Comparison of ENCODE assay signal across 16 cellular contexts in the genomic region with DNA sequence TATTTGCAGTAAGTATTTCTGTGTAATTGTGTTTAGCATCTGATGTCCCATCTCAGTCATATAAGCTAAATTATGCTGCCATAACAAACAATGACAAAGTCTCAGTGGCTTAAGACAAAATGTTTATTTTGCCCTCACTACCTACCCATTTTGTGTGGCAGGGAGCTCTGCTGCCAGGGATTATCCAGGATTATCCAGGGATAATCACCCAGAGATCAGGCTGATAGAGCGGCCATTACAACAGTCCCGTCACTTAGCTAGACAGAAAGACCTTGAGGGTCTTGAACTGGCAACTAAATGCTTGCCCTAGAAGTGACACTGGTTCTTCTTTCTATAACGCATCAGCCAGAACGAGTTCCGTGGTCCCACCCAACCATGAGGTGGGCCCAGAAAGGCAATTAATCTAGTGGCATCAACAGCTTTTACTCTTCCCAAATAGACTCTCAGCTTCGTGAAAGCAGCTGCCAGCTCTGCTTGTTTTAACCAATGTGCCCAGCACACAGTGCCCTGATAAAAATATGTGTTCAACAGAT. TPM values are rescaled to one million over a fixed set of nuclear protein-coding genes. Genes with fewer than 3 reads are reported as not detected.
DNase-seq lines count a peak whose midpoint lies in the region; ATAC-seq and TF ChIP-seq lines count a peak whose summit lies in the region.
"Had no signal": no experiment of that assay in that cellular context is flagged by ENCODE, and none has a peak within 500 bp of the region (broad histone marks: within the 10 kb centered on the region; RNA-seq: fewer than 3 reads in every experiment).

No MANE protein-coding gene starts in this region.

- H3K4me3 Mint-ChIP-seq in activated naive CD8-positive, alpha-beta T cell treated with anti-CD3 and anti-CD28 coated beads, Interleukin-2, amount 50 U/mL, for 24 hours = no peak overlapping the region
- H3K4me3 Mint-ChIP-seq: WTC11 had no signal

- no peaks in the 10 kb centered on the region for H3K79me1 ChIP-seq in neuronal stem cell (ENCODE audit: low read depth, low read length)

- H2AK5ac ChIP-seq in neuronal stem cell (ENCODE audit: low read depth, low read length) = no peak overlapping the region

- peaks cover 36% of the 10 kb centered on the region for H3K4me1 ChIP-seq in DND-41 (ENCODE audit: insufficient read depth, low read length)
- no peaks in the 10 kb centered on the region for H3K4me1 ChIP-seq in neuronal stem cell (ENCODE audit: control insufficient read depth in 2 of 2, insufficient read depth in 1 of 2, low read depth in 1 of 2, low read length in 2 of 2)
- H3K4me1 ChIP-seq: colonic mucosa, suprapubic skin had no signal

- H2BK5ac ChIP-seq in neuronal stem cell (ENCODE audit: low read length) = no peak overlapping the region

- H3K27ac ChIP-seq in DND-41 (ENCODE audit: low read length) (0 out of 2 replicates have a peak overlapping the region, but pooled peaks have one; percentile 1), SU-DHL-6 (ENCODE audit: low read depth, low read length) (peak overlapping the region; percentile 95), neuronal stem cell (replicated peaks; ENCODE audit: low read length) (no peak overlapping the region)
- H3K27ac ChIP-seq: colonic mucosa, suprapubic skin had no signal

- H4K91ac ChIP-seq in neuronal stem cell (ENCODE audit: low read depth, low read length, poor library complexity) = no peak overlapping the region

- no peaks in the 10 kb centered on the region for H3K9me3 ChIP-seq in DND-41 (ENCODE audit: insufficient read depth, low read length, severe bottlenecking)
- no peaks in the 10 kb centered on the region for H3K9me3 ChIP-seq in SU-DHL-6 (ENCODE audit: insufficient read depth, low read length)
- H3K9me3 ChIP-seq in neuronal stem cell (replicated peaks in 1 of 2; ENCODE audit: control insufficient read depth in 2 of 2, insufficient read depth in 1 of 2, low read depth in 1 of 2, low read length in 2 of 2) = no peaks in the 10 kb centered on the region
- H3K9me3 ChIP-seq: colonic mucosa, suprapubic skin had no signal

- peak overlapping the region; percentile 30 for H4K8ac ChIP-seq in neuronal stem cell (ENCODE audit: low read depth, low read length)

- H3K36me3 ChIP-seq in DND-41 (ENCODE audit: insufficient read depth, low read length) (no peaks in the 10 kb centered on the region), SU-DHL-6 (ENCODE audit: low read length) (peaks cover 48% of the 10 kb centered on the region), neuronal stem cell (replicated peaks in 1 of 2; ENCODE audit: control insufficient read depth in 2 of 2, insufficient read depth in 2 of 2, low read length in 2 of 2) (no peaks in the 10 kb centered on the region)
- H3K36me3 ChIP-seq: colonic mucosa had no signal

- H3K9me3 Mint-ChIP-seq in activated naive CD8-positive, alpha-beta T cell treated with anti-CD3 and anti-CD28 coated beads, Interleukin-2, amount 50 U/mL, for 24 hours = no peaks in the 10 kb centered on the region
- H3K9me3 Mint-ChIP-seq: WTC11 had no signal

- H2BK15ac ChIP-seq in neuronal stem cell (ENCODE audit: low read length) = no peak overlapping the region

- H3K18ac ChIP-seq in neuronal stem cell (ENCODE audit: low read length) = no peak overlapping the region

- H3K36me3 Mint-ChIP-seq in activated naive CD8-positive, alpha-beta T cell treated with anti-CD3 and anti-CD28 coated beads, Interleukin-2, amount 50 U/mL, for 24 hours (ENCODE audit: low read depth) = peaks cover 27% of the 10 kb centered on the region
- H3K36me3 Mint-ChIP-seq: WTC11 had no signal

- ATAC-seq in DND-41 (ENCODE audit: insufficient read depth, low read depth) = no peak
- ATAC-seq in activated naive CD8-positive, alpha-beta T cell treated with anti-CD3 and anti-CD28 coated beads, Interleukin-2, amount 50 U/mL, for 24 hours = no peak
- no peak for ATAC-seq in GM19452 (IDR thresholded peaks at IDR 0.05; ENCODE audit: unreplicated experiment)
- no peak for ATAC-seq in GM21717 (IDR thresholded peaks at IDR 0.05; ENCODE audit: unreplicated experiment)
- ATAC-seq in GM18520 (IDR thresholded peaks at IDR 0.05; ENCODE audit: unreplicated experiment) = no peak
- ATAC-seq: right cardiac atrium, WTC11 had no signal

- no peak overlapping the region for H3K4me3 ChIP-seq in DND-41 (ENCODE audit: low read depth in 1 of 2, low read length in 2 of 2)
- no peak overlapping the region for H3K4me3 ChIP-seq in SU-DHL-6 (ENCODE audit: insufficient read depth, low read length, poor library complexity, severe bottlenecking)
- H3K4me3 ChIP-seq in neuronal stem cell (ENCODE audit: low read length in 2 of 2) = no peak overlapping the region
- H3K4me3 ChIP-seq: colonic mucosa, suprapubic skin had no signal

- no peak overlapping the region for H2BK120ac ChIP-seq in neuronal stem cell (ENCODE audit: low read depth, low read length)

- H3K23ac ChIP-seq in neuronal stem cell (ENCODE audit: low read depth, low read length, poor library complexity) = no peak overlapping the region

- H4K20me1 ChIP-seq in DND-41 (ENCODE audit: insufficient read depth, low read length) (no peaks in the 10 kb centered on the region), SU-DHL-6 (ENCODE audit: low read depth, low read length) (no peaks in the 10 kb centered on the region)

- H3K9ac ChIP-seq in DND-41 (ENCODE audit: low read depth, low read length) (no peak overlapping the region; the same call in 1 of the 2 replicates), SU-DHL-6 (ENCODE audit: low read length) (no peak overlapping the region), neuronal stem cell (ENCODE audit: low read depth, low read length, poor library complexity) (no peak overlapping the region)

- no peaks in the 10 kb centered on the region for H3K27me3 Mint-ChIP-seq in activated naive CD8-positive, alpha-beta T cell treated with anti-CD3 and anti-CD28 coated beads, Interleukin-2, amount 50 U/mL, for 24 hours

- H3K79me2 ChIP-seq in DND-41 (ENCODE audit: insufficient read depth, low read length) (no peaks in the 10 kb centered on the region), SU-DHL-6 (ENCODE audit: insufficient read depth, low read length) (peaks cover 41% of the 10 kb centered on the region)

- H3K4ac ChIP-seq in neuronal stem cell (ENCODE audit: low read length) = no peak overlapping the region

- H2AFZ ChIP-seq in DND-41 (ENCODE audit: low read depth, low read length) (no peak overlapping the region), SU-DHL-6 (ENCODE audit: low read depth, low read length, severe bottlenecking) (no peak overlapping the region), neuronal stem cell (ENCODE audit: low read length) (no peak overlapping the region)

- H3F3A ChIP-seq in SU-DHL-6 (ENCODE audit: insufficient read depth) = peaks cover 87% of the 10 kb centered on the region

- H3K4me2 ChIP-seq in DND-41 (ENCODE audit: insufficient read depth, low read length) (no peak overlapping the region), SU-DHL-6 (ENCODE audit: low read depth, low read length, poor library complexity, severe bottlenecking) (no peak overlapping the region), neuronal stem cell (ENCODE audit: insufficient read depth, low read length, poor library complexity, severe bottlenecking) (no peak overlapping the region)

- no peak overlapping the region for H2BK12ac ChIP-seq in neuronal stem cell (ENCODE audit: low read length)

- DNase-seq in DND-41 (peak; percentile 2), neuronal stem cell (ENCODE audit: low spot score) (no peak)
- DNase-seq in activated naive CD8-positive, alpha-beta T cell treated with anti-CD3 and anti-CD28 coated beads, Interleukin-2, amount 50 U/mL, for 24 hours = no peak
- DNase-seq: activated T-cell treated with anti-CD3 and anti-CD28 coated beads, Interleukin-2, amount 50 U/mL, for 1 hour; colonic mucosa; GOT3; mammary epithelial cell; NCI-H1436 treated with DMSO at 0.1 percent for 48 hours; NCI-H345; right cardiac atrium had no signal

- peaks cover 61% of the 10 kb centered on the region for H3K4me1 Mint-ChIP-seq in activated naive CD8-positive, alpha-beta T cell treated with anti-CD3 and anti-CD28 coated beads, Interleukin-2, amount 50 U/mL, for 24 hours
- H3K4me1 Mint-ChIP-seq: WTC11 had no signal

- H3K14ac ChIP-seq in neuronal stem cell (ENCODE audit: low read length) = no peak overlapping the region

- no peak for TF ChIP-seq CTCF in DND-41 (IDR thresholded peaks at IDR 0.05; ENCODE audit: borderline replicate concordance, extremely low read depth, low read length, poor library complexity, severe bottlenecking)
- TF ChIP-seq CTCF in SU-DHL-6 (IDR thresholded peaks at IDR 0.05; ENCODE audit: insufficient read depth, low read length, poor library complexity, severe bottlenecking) = no peak

- H3K9me2 ChIP-seq in SU-DHL-6 (replicated peaks; ENCODE audit: insufficient read depth, low read length) = no peaks in the 10 kb centered on the region

- H3K27ac Mint-ChIP-seq in activated naive CD8-positive, alpha-beta T cell treated with anti-CD3 and anti-CD28 coated beads, Interleukin-2, amount 50 U/mL, for 24 hours = peak overlapping the region; percentile 15
- H3K27ac Mint-ChIP-seq: WTC11 had no signal

- no peaks in the 10 kb centered on the region for H3K27me3 ChIP-seq in DND-41 (ENCODE audit: insufficient read depth, low read length, poor library complexity)
- no peaks in the 10 kb centered on the region for H3K27me3 ChIP-seq in SU-DHL-6 (ENCODE audit: low read length)
- no peaks in the 10 kb centered on the region for H3K27me3 ChIP-seq in neuronal stem cell (ENCODE audit: control insufficient read depth in 3 of 3, insufficient read depth in 3 of 3, low read depth in 1 of 3, low read length in 3 of 3)
- H3K27me3 ChIP-seq: colonic mucosa, suprapubic skin had no signal

- no CpG with 5 or more reads among the region's 6 CpGs for WGBS in neuronal stem cell (ENCODE audit: extremely low coverage in 2 of 2, insufficient read length in 2 of 2, insufficient replicate concordance in 1 of 2), 2 donors

RNA-seq across cellular contexts. Expression of gene CCDC69, which starts 22.9 kb away (rescaled TPM):
- polyA plus RNA-seq in neuronal stem cell (2013, experiment 1 of 2) = 0.03 TPM
- polyA plus RNA-seq in neuronal stem cell (2013, experiment 2 of 2) = 0.03 TPM

RNA-seq across cellular contexts. Expression of gene ANXA6, which starts 43.4 kb away (rescaled TPM):
- polyA plus RNA-seq in neuronal stem cell (2013, experiment 1 of 2) = 47.1 TPM
- 45.5 TPM for polyA plus RNA-seq in neuronal stem cell (2013, experiment 2 of 2)

RNA-seq across cellular contexts. Expression of gene GM2A, which starts 52.0 kb away (rescaled TPM):
- polyA plus RNA-seq in neuronal stem cell (2013, experiment 1 of 2) = 15.0 TPM
- polyA plus RNA-seq in neuronal stem cell (2013, experiment 2 of 2) = 15.6 TPM
